ENCODE assay signal across 1 cellular context in genomic region chr2:28445448-28446258, GRCh38.
A peak's percentile ranks its signal among the peaks of the same experiment; 100 is the strongest.
TF ChIP-seq lines count a peak whose summit lies in the region.

No MANE protein-coding gene starts in this region.

TF ChIP-seq in A549, 52 proteins besides CTCF, POLR2A, EP300 and RAD21 (continued from another document):
- peak; percentile 77 for TF ChIP-seq MAX (IDR thresholded peaks at IDR 0.05)
- no peak for TF ChIP-seq BHLHE40 (IDR thresholded peaks at IDR 0.05; ENCODE audit: low read depth, low read length)
